1 cellular context compared by ENCODE assay signal in the genomic region with DNA sequence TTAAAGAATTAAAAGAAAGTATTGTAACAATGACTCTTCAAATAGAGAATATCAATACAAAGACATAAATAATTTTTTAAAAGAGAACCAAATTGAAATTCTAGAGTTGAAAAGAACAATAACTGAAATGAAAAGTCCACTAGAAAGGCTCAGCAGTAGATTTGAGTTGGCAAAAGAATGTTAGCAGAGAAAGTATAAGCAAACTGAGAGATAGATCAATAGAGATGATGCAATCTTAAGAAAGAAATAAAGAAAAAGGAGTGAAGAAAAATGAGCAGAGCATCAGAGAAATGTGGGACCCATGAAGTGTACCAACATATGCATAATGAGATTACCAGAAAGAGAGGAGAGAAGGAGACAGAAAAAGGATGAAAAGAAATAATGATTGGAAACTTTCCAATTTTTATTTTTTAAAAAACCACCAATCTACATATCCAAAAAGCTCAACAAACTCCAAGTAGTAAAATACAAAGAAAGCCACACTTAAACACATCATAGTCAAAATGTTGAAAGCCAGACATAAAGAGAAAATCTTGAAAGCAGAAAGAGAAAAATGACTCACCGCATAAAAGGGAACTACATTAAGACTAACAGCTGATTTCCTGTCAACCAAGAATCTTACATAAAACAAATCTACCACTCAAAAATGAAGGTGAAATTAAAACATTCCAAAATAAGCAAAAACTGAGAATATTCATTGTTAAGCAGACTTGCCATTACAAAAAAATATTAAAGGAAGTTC.
TF ChIP-seq lines count a peak whose summit lies in the region.

No MANE protein-coding gene starts in this region.

TF ChIP-seq in GM12878, 131 proteins besides CTCF, POLR2A, EP300 and RAD21 (continues in another document):
- no peak for TF ChIP-seq ETV6 (conservative IDR thresholded peaks at IDR 0.05 in 1 of 2, IDR thresholded peaks at IDR 0.05 in 1 of 2; ENCODE audit: borderline replicate concordance in 1 of 2, low read depth in 1 of 2)
- TF ChIP-seq, protein P1, sequence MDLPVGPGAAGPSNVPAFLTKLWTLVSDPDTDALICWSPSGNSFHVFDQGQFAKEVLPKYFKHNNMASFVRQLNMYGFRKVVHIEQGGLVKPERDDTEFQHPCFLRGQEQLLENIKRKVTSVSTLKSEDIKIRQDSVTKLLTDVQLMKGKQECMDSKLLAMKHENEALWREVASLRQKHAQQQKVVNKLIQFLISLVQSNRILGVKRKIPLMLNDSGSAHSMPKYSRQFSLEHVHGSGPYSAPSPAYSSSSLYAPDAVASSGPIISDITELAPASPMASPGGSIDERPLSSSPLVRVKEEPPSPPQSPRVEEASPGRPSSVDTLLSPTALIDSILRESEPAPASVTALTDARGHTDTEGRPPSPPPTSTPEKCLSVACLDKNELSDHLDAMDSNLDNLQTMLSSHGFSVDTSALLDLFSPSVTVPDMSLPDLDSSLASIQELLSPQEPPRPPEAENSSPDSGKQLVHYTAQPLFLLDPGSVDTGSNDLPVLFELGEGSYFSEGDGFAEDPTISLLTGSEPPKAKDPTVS (IDR thresholded peaks at IDR 0.05; ENCODE audit: low read depth, low read length): no peak
- no peak for TF ChIP-seq RB1 (IDR thresholded peaks at IDR 0.05; ENCODE audit: borderline replicate concordance)
- TF ChIP-seq KLF5 (IDR thresholded peaks at IDR 0.05; ENCODE audit: partially characterized antibody): no peak
- TF ChIP-seq RAD51 (IDR thresholded peaks at IDR 0.05): no peak
- TF ChIP-seq, protein P2, sequence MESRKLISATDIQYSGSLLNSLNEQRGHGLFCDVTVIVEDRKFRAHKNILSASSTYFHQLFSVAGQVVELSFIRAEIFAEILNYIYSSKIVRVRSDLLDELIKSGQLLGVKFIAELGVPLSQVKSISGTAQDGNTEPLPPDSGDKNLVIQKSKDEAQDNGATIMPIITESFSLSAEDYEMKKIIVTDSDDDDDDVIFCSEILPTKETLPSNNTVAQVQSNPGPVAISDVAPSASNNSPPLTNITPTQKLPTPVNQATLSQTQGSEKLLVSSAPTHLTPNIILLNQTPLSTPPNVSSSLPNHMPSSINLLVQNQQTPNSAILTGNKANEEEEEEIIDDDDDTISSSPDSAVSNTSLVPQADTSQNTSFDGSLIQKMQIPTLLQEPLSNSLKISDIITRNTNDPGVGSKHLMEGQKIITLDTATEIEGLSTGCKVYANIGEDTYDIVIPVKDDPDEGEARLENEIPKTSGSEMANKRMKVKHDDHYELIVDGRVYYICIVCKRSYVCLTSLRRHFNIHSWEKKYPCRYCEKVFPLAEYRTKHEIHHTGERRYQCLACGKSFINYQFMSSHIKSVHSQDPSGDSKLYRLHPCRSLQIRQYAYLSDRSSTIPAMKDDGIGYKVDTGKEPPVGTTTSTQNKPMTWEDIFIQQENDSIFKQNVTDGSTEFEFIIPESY (IDR thresholded peaks at IDR 0.05): no peak
- TF ChIP-seq CHD4 (IDR thresholded peaks at IDR 0.05): no peak
- peak; percentile 65 for TF ChIP-seq JUNB (IDR thresholded peaks at IDR 0.05)
- TF ChIP-seq RFX5 (IDR thresholded peaks at IDR 0.05; ENCODE audit: low read depth, low read length): no peak
- no peak for TF ChIP-seq SMAD5 (IDR thresholded peaks at IDR 0.05; ENCODE audit: low read depth)
- peak; percentile 84; the same call in 1 of the 2 replicates for TF ChIP-seq CBX5 (IDR thresholded peaks at IDR 0.05; ENCODE audit: low read depth)
- no peak for TF ChIP-seq NR2F1 (conservative IDR thresholded peaks at IDR 0.05)
- no peak for TF ChIP-seq POLR2AphosphoS5 (IDR thresholded peaks at IDR 0.05; ENCODE audit: low read length)
- no peak for TF ChIP-seq EZH2 (IDR thresholded peaks at IDR 0.05; ENCODE audit: borderline replicate concordance, control insufficient read depth, low read depth, low read length)
- TF ChIP-seq, protein P3, sequence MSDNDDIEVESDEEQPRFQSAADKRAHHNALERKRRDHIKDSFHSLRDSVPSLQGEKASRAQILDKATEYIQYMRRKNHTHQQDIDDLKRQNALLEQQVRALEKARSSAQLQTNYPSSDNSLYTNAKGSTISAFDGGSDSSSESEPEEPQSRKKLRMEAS (IDR thresholded peaks at IDR 0.05; ENCODE audit: low read depth, low read length): no peak
- no peak for TF ChIP-seq SMC3 (IDR thresholded peaks at IDR 0.05; ENCODE audit: borderline replicate concordance, low read length)
- TF ChIP-seq NFYA (IDR thresholded peaks at IDR 0.05; ENCODE audit: borderline replicate concordance, low read depth, low read length): no peak
- TF ChIP-seq, protein P4, sequence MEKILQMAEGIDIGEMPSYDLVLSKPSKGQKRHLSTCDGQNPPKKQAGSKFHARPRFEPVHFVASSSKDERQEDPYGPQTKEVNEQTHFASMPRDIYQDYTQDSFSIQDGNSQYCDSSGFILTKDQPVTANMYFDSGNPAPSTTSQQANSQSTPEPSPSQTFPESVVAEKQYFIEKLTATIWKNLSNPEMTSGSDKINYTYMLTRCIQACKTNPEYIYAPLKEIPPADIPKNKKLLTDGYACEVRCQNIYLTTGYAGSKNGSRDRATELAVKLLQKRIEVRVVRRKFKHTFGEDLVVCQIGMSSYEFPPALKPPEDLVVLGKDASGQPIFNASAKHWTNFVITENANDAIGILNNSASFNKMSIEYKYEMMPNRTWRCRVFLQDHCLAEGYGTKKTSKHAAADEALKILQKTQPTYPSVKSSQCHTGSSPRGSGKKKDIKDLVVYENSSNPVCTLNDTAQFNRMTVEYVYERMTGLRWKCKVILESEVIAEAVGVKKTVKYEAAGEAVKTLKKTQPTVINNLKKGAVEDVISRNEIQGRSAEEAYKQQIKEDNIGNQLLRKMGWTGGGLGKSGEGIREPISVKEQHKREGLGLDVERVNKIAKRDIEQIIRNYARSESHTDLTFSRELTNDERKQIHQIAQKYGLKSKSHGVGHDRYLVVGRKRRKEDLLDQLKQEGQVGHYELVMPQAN (conservative IDR thresholded peaks at IDR 0.05): no peak
- TF ChIP-seq ASH2L (IDR thresholded peaks at IDR 0.05; ENCODE audit: borderline replicate concordance, low read depth): no peak
- no peak for TF ChIP-seq ESRRA (IDR thresholded peaks at IDR 0.05; ENCODE audit: low read length)
- TF ChIP-seq KDM1A (IDR thresholded peaks at IDR 0.05; ENCODE audit: borderline replicate concordance): no peak
- no peak for TF ChIP-seq ZNF217 (IDR thresholded peaks at IDR 0.05)
- no peak for TF ChIP-seq RBBP5 (conservative IDR thresholded peaks at IDR 0.05)
- TF ChIP-seq, protein P5, sequence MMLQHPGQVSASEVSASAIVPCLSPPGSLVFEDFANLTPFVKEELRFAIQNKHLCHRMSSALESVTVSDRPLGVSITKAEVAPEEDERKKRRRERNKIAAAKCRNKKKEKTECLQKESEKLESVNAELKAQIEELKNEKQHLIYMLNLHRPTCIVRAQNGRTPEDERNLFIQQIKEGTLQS (IDR thresholded peaks at IDR 0.05; ENCODE audit: borderline replicate concordance, extremely low read depth, low read depth, low read length): no peak
- TF ChIP-seq, protein P6, sequence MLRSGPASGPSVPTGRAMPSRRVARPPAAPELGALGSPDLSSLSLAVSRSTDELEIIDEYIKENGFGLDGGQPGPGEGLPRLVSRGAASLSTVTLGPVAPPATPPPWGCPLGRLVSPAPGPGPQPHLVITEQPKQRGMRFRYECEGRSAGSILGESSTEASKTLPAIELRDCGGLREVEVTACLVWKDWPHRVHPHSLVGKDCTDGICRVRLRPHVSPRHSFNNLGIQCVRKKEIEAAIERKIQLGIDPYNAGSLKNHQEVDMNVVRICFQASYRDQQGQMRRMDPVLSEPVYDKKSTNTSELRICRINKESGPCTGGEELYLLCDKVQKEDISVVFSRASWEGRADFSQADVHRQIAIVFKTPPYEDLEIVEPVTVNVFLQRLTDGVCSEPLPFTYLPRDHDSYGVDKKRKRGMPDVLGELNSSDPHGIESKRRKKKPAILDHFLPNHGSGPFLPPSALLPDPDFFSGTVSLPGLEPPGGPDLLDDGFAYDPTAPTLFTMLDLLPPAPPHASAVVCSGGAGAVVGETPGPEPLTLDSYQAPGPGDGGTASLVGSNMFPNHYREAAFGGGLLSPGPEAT (IDR thresholded peaks at IDR 0.05; ENCODE audit: low read depth): peak; percentile 49; the same call in 1 of the 2 replicates
- TF ChIP-seq STAT1 (conservative IDR thresholded peaks at IDR 0.05): no peak
- TF ChIP-seq MYB (IDR thresholded peaks at IDR 0.05; ENCODE audit: borderline replicate concordance, low read depth, low read length): no peak
- no peak for TF ChIP-seq ZNF274 (IDR thresholded peaks at IDR 0.05; ENCODE audit: insufficient read depth, insufficient read length)
- TF ChIP-seq RUNX3 (IDR thresholded peaks at IDR 0.05; ENCODE audit: low read length): 0 out of 2 replicates have a peak, but pooled peaks have one; percentile 31
- TF ChIP-seq NFXL1 (IDR thresholded peaks at IDR 0.05; ENCODE audit: borderline replicate concordance): no peak
- TF ChIP-seq CREB1 (IDR thresholded peaks at IDR 0.05; ENCODE audit: low read depth): no peak
- 0 out of 2 replicates have a peak, but pooled peaks have one; percentile 41 for TF ChIP-seq NBN (IDR thresholded peaks at IDR 0.05)
- TF ChIP-seq, protein P7, sequence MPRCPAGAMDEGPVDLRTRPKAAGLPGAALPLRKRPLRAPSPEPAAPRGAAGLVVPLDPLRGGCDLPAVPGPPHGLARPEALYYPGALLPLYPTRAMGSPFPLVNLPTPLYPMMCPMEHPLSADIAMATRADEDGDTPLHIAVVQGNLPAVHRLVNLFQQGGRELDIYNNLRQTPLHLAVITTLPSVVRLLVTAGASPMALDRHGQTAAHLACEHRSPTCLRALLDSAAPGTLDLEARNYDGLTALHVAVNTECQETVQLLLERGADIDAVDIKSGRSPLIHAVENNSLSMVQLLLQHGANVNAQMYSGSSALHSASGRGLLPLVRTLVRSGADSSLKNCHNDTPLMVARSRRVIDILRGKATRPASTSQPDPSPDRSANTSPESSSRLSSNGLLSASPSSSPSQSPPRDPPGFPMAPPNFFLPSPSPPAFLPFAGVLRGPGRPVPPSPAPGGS (IDR thresholded peaks at IDR 0.05; ENCODE audit: borderline replicate concordance, insufficient read depth, low read depth, low read length, poor library complexity, severe bottlenecking): no peak
- no peak for TF ChIP-seq GABPA (IDR thresholded peaks at IDR 0.05; ENCODE audit: low read depth)
- TF ChIP-seq POU2F2 (IDR thresholded peaks at IDR 0.05; ENCODE audit: borderline replicate concordance, low read depth, low read length): no peak
- TF ChIP-seq, protein P8, sequence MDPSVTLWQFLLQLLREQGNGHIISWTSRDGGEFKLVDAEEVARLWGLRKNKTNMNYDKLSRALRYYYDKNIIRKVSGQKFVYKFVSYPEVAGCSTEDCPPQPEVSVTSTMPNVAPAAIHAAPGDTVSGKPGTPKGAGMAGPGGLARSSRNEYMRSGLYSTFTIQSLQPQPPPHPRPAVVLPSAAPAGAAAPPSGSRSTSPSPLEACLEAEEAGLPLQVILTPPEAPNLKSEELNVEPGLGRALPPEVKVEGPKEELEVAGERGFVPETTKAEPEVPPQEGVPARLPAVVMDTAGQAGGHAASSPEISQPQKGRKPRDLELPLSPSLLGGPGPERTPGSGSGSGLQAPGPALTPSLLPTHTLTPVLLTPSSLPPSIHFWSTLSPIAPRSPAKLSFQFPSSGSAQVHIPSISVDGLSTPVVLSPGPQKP (IDR thresholded peaks at IDR 0.05; ENCODE audit: low read depth, low read length): no peak
- TF ChIP-seq, protein P9, sequence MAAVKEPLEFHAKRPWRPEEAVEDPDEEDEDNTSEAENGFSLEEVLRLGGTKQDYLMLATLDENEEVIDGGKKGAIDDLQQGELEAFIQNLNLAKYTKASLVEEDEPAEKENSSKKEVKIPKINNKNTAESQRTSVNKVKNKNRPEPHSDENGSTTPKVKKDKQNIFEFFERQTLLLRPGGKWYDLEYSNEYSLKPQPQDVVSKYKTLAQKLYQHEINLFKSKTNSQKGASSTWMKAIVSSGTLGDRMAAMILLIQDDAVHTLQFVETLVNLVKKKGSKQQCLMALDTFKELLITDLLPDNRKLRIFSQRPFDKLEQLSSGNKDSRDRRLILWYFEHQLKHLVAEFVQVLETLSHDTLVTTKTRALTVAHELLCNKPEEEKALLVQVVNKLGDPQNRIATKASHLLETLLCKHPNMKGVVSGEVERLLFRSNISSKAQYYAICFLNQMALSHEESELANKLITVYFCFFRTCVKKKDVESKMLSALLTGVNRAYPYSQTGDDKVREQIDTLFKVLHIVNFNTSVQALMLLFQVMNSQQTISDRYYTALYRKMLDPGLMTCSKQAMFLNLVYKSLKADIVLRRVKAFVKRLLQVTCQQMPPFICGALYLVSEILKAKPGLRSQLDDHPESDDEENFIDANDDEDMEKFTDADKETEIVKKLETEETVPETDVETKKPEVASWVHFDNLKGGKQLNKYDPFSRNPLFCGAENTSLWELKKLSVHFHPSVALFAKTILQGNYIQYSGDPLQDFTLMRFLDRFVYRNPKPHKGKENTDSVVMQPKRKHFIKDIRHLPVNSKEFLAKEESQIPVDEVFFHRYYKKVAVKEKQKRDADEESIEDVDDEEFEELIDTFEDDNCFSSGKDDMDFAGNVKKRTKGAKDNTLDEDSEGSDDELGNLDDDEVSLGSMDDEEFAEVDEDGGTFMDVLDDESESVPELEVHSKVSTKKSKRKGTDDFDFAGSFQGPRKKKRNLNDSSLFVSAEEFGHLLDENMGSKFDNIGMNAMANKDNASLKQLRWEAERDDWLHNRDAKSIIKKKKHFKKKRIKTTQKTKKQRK (IDR thresholded peaks at IDR 0.05; ENCODE audit: low read depth, low read length): no peak
- TF ChIP-seq, protein P10, sequence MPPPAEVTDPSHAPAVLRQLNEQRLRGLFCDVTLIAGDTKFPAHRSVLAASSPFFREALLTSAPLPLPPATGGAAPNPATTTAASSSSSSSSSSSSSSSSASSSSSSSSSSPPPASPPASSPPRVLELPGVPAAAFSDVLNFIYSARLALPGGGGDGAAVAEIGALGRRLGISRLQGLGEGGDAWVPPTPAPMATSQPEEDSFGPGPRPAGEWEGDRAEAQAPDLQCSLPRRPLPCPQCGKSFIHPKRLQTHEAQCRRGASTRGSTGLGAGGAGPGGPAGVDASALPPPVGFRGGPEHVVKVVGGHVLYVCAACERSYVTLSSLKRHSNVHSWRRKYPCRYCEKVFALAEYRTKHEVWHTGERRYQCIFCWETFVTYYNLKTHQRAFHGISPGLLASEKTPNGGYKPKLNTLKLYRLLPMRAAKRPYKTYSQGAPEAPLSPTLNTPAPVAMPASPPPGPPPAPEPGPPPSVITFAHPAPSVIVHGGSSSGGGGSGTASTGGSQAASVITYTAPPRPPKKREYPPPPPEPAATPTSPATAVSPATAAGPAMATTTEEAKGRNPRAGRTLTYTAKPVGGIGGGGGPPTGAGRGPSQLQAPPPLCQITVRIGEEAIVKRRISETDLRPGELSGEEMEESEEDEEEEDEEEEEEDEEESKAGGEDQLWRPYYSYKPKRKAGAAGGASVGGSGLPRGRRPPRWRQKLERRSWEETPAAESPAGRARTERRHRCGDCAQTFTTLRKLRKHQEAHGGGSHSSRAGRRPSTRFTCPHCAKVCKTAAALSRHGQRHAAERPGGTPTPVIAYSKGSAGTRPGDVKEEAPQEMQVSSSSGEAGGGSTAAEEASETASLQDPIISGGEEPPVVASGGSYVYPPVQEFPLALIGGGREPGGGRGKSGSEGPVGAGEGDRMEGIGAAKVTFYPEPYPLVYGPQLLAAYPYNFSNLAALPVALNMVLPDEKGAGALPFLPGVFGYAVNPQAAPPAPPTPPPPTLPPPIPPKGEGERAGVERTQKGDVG (CRISPR knock-in tag; IDR thresholded peaks at IDR 0.05): no peak
- TF ChIP-seq EGR1 (IDR thresholded peaks at IDR 0.05; ENCODE audit: borderline replicate concordance in 1 of 2, low read depth in 2 of 2, low read length in 2 of 2): no peak
- no peak for TF ChIP-seq ZBED1 (IDR thresholded peaks at IDR 0.05; ENCODE audit: borderline replicate concordance)
- TF ChIP-seq LARP7 (IDR thresholded peaks at IDR 0.05): no peak
- TF ChIP-seq FOS (IDR thresholded peaks at IDR 0.05; ENCODE audit: borderline replicate concordance, extremely low read depth, insufficient read length): no peak
- no peak for TF ChIP-seq SMARCA5 (IDR thresholded peaks at IDR 0.05)
- TF ChIP-seq TCF3 (IDR thresholded peaks at IDR 0.05; ENCODE audit: borderline replicate concordance, insufficient read depth, low read depth, low read length): no peak
- no peak for TF ChIP-seq YBX1 (IDR thresholded peaks at IDR 0.05)
- no peak for TF ChIP-seq SREBF1 (IDR thresholded peaks at IDR 0.05; ENCODE audit: low read length)
